8 cellular contexts compared by ENCODE assay signal in genomic region chr6:34657307-34657978, GRCh38. TPM values are rescaled to one million over a fixed set of nuclear protein-coding genes. Genes with fewer than 3 reads are reported as not detected.
A peak's percentile ranks its signal among the peaks of the same experiment; 100 is the strongest.
DNase-seq lines count a peak whose midpoint lies in the region; ATAC-seq, FAIRE-seq and TF ChIP-seq lines count a peak whose summit lies in the region.

No MANE protein-coding gene starts in this region.

- peak overlapping the region; percentile 98 for H3K4me2 ChIP-seq in IMR-90 (ENCODE audit: low read depth, low read length)
- no peak overlapping the region for H3K4me2 ChIP-seq in H1 (ENCODE audit: insufficient read depth in 1 of 2, low read depth in 2 of 2, low read length in 2 of 2)

- no peaks in the 10 kb centered on the region for H3K9me3 ChIP-seq in Caco-2
- no peaks in the 10 kb centered on the region for H3K9me3 ChIP-seq in IMR-90 (ENCODE audit: control insufficient read depth, insufficient read depth, low read length)
- no peaks in the 10 kb centered on the region; the same call in 1 of the 2 replicates for H3K9me3 ChIP-seq in SJSA1 (replicated peaks)
- no peaks in the 10 kb centered on the region for H3K9me3 ChIP-seq in H1 (ENCODE audit: insufficient read depth in 2 of 2, low read depth in 1 of 2, low read length in 1 of 2)
- H3K9me3 ChIP-seq in mucosa of descending colon: no peaks in the 10 kb centered on the region
- no peaks in the 10 kb centered on the region for H3K9me3 ChIP-seq in HAP-1

- H2BK120ac ChIP-seq in IMR-90 (ENCODE audit: low read depth, low read length): peak overlapping the region; percentile 96
- no peak overlapping the region for H2BK120ac ChIP-seq in H1 (replicated peaks; ENCODE audit: low read depth, low read length)

- H3K23me2 ChIP-seq in H1 (ENCODE audit: low read depth, low read length): no peaks in the 10 kb centered on the region

- H3K27me3 ChIP-seq in Caco-2 (replicated peaks; ENCODE audit: control insufficient read depth, insufficient read depth, low read length) (no peaks in the 10 kb centered on the region), IMR-90 (ENCODE audit: control insufficient read depth, insufficient read depth, low read length) (no peaks in the 10 kb centered on the region), SJSA1 (replicated peaks) (no peaks in the 10 kb centered on the region), H1 (replicated peaks in 1 of 4; ENCODE audit: control insufficient read depth in 3 of 4, extremely low read depth in 1 of 4, insufficient read depth in 3 of 4, low read length in 3 of 4) (no peaks in the 10 kb centered on the region), HAP-1 (ENCODE audit: low read depth) (no peaks in the 10 kb centered on the region)

- H2AK9ac ChIP-seq in IMR-90 (replicated peaks; ENCODE audit: low read depth, low read length, poor library complexity): peak overlapping the region; percentile 94

- H3K36me3 ChIP-seq in Caco-2 (ENCODE audit: control insufficient read depth, insufficient read depth, low read length) (no peaks in the 10 kb centered on the region), IMR-90 (ENCODE audit: control insufficient read depth, insufficient read depth, low read length) (peaks cover 5% of the 10 kb centered on the region), SJSA1 (peaks cover 4% of the 10 kb centered on the region; the same call in 1 of the 2 replicates), H1 (ENCODE audit: control insufficient read depth in 2 of 4, insufficient read depth in 4 of 4, low read length in 3 of 4) (peaks cover 0 to 8% (median 0%) of the 10 kb centered on the region in 4 experiments; a peak in 1 of 8 replicates), mucosa of descending colon (ENCODE audit: low read depth) (no peaks in the 10 kb centered on the region), HAP-1 (replicated peaks) (peaks cover 9% of the 10 kb centered on the region)

- peak overlapping the region; percentile 52 for H2AFZ ChIP-seq in IMR-90 (replicated peaks; ENCODE audit: low read length, poor library complexity)
- no peak overlapping the region for H2AFZ ChIP-seq in H1 (ENCODE audit: low read length)

- TF ChIP-seq RAD21 in IMR-90 (IDR thresholded peaks at IDR 0.05; ENCODE audit: low read length) (no peak), H1 (IDR thresholded peaks at IDR 0.05 in 1 of 2, conservative IDR thresholded peaks at IDR 0.05 in 1 of 2; ENCODE audit: low read depth in 2 of 2, low read length in 2 of 2) (no peak)

- TF ChIP-seq EP300 in H1 (IDR thresholded peaks at IDR 0.05; ENCODE audit: borderline replicate concordance in 1 of 2, low read depth in 2 of 2, low read length in 2 of 2): no peak

- intact Hi-C loops in Caco-2 (cut with micrococcal nuclease; ENCODE audit: unreplicated experiment): loop anchor here (1.0 kb wide), 1 partner anchor 17 kb away; no protein-coding TSS in a partner anchor
- intact Hi-C loops in IMR-90 (cut with micrococcal nuclease): loop anchor here (2.0 kb wide), 1 partner anchor 99 kb away; the partner anchor contains the start of gene SNRPC
- intact Hi-C loops in mucosa of descending colon (cut with DNase I, micrococcal nuclease): no loop called here

- peak overlapping the region; percentile 98 for H2BK20ac ChIP-seq in IMR-90 (ENCODE audit: low read depth, low read length)
- no peak overlapping the region for H2BK20ac ChIP-seq in H1 (ENCODE audit: low read length)

- peaks cover 0 to 51% of the 10 kb centered on the region in 2 experiments; a peak in 2 of 4 replicates for H3K79me2 ChIP-seq in H1 (ENCODE audit: control insufficient read depth in 1 of 2, insufficient read depth in 2 of 2, low read length in 2 of 2)

- H2BK12ac ChIP-seq in H1 (ENCODE audit: low read depth, low read length): no peak overlapping the region

- DNase-seq in Caco-2: peak; percentile 59 to 75
- peak; percentile 89 for DNase-seq in IMR-90
- peak in 1 of 2 experiments; percentile 87 for DNase-seq in SJSA1 (ENCODE audit: low read depth in 1 of 2, low spot score in 2 of 2)
- DNase-seq in H1 (ENCODE audit: low read depth in 1 of 2, low spot score in 2 of 2): no peak
- peak in 1 of 3 donors; percentile 75 for DNase-seq in mucosa of descending colon
- DNase-seq in urothelium cell line (ENCODE audit: low spot score): peak; percentile 58
- no peak for DNase-seq in SKM-1 treated with dmso at 0.1 percent for 144 hours (lab: John Stamatoyannopoulos, UW; ENCODE audit: unreplicated experiment)
- DNase-seq in HAP-1 (ENCODE audit: low spot score in 2 of 2): no peak

- peak overlapping the region; percentile 69 for H3K4me3 Mint-ChIP-seq in Caco-2 (ENCODE audit: unreplicated experiment)

- POLR2A ChIA-PET in Caco-2 (lab: Charles Lee) (interaction anchor here (1.0 to 1.7 kb wide), 6 partner anchors 16 to 230 kb away, joined by 3 to 9 read pairs (median 5); partner anchors contain the start of genes BLTP3A, ILRUN, SNRPC and TAF11), IMR-90 (lab: Charles Lee; ENCODE audit: unreplicated experiment) (interaction anchor here (0.6 to 1.0 kb wide), 3 partner anchors 34 to 100 kb away, joined by 3 read pairs; partner anchors contain the start of gene SNRPC), H1 (lab: Charles Lee; ENCODE audit: partially characterized antibody) (interaction anchor here (1.0 to 1.5 kb wide), 3 partner anchors 17 to 45 kb away, joined by 3 to 5 read pairs (median 4); no protein-coding TSS in a partner anchor)

- TF ChIP-seq CTCF in Caco-2 (IDR thresholded peaks at IDR 0.05; ENCODE audit: insufficient read depth in 1 of 2, low read depth in 1 of 2, low read length in 1 of 2, severe bottlenecking in 1 of 2, unreplicated experiment in 1 of 2) (no peak), IMR-90 (conservative IDR thresholded peaks at IDR 0.05; ENCODE audit: low read depth, low read length) (no peak), H1 (IDR thresholded peaks at IDR 0.05; ENCODE audit: control extremely low read depth in 1 of 3, insufficient read depth in 1 of 3, low read depth in 1 of 3, low read length in 3 of 3) (no peak), mucosa of descending colon (IDR thresholded peaks at IDR 0.05) (no peak)

- H3K79me1 ChIP-seq in IMR-90 (ENCODE audit: low read depth in 1 of 2, low read length in 2 of 2): peaks cover 17 to 70% of the 10 kb centered on the region in 2 experiments
- H3K79me1 ChIP-seq in H1 (ENCODE audit: low read depth, low read length): peaks cover 2% of the 10 kb centered on the region; the same call in 1 of the 2 replicates

- CTCF ChIA-PET in Caco-2 (lab: Charles Lee) (interaction anchor here (0.6 to 2.1 kb wide), 2 partner anchors 39 to 100 kb away, joined by 4 to 8 read pairs; partner anchors contain the start of genes ILRUN and SNRPC), IMR-90 (lab: Yijun Ruan, JAX) (interaction anchor here (0.6 kb wide), 1 partner anchor 231 kb away, joined by 5 read pairs; the partner anchor contains the start of gene RPS10), H1 (lab: Charles Lee; ENCODE audit: partially characterized antibody) (interaction anchor here (0.6 to 1.5 kb wide), 4 partner anchors 13 to 60 kb away, joined by 3 to 5 read pairs (median 3); no protein-coding TSS in a partner anchor)

- no peaks in the 10 kb centered on the region for H3K9me3 Mint-ChIP-seq in Caco-2 (ENCODE audit: unreplicated experiment)

- H2BK15ac ChIP-seq in IMR-90 (ENCODE audit: low read depth, low read length): peak overlapping the region; percentile 93; the same call in 2 of the 3 replicates
- H2BK15ac ChIP-seq in H1 (ENCODE audit: low read length): no peak overlapping the region

- peak overlapping the region; percentile 60 to 96 for H4K8ac ChIP-seq in IMR-90 (ENCODE audit: low read depth in 2 of 2, low read length in 2 of 2)
- no peak overlapping the region for H4K8ac ChIP-seq in H1 (ENCODE audit: extremely low read depth, insufficient read depth, low read length)

- peak overlapping the region; percentile 91 for H3K27ac Mint-ChIP-seq in Caco-2 (ENCODE audit: unreplicated experiment)

- FAIRE-seq in H1 (lab: Jason Lieb, UNC) (no peak), urothelium cell line (lab: Jason Lieb, UNC) (no peak)

- H3K14ac ChIP-seq in IMR-90 (replicated peaks; ENCODE audit: low read depth, low read length) (peak overlapping the region; percentile 94), H1 (ENCODE audit: insufficient read length) (no peak overlapping the region)

- H3K4ac ChIP-seq in IMR-90 (ENCODE audit: low read depth, low read length) (peak overlapping the region; percentile 96), H1 (replicated peaks; ENCODE audit: insufficient read length, low read depth, low read length) (no peak overlapping the region)

- in situ Hi-C loops in IMR-90 (cut with MboI; ENCODE audit: low sequenced_read_pairs): no loop called here
- in situ Hi-C loops in HAP-1 (cut with MboI; ENCODE audit: low sequenced_read_pairs): no loop called here

- BruUV-seq in Caco-2 (replicated peaks; lab: Mats Ljungman, UMichigan) (no TSS peak), IMR-90 (replicated peaks; lab: Mats Ljungman, UMichigan) (no TSS peak)

- H3K4me3 ChIP-seq in Caco-2 (ENCODE audit: low read depth, low read length) (peak overlapping the region; percentile 28), IMR-90 (ENCODE audit: insufficient read depth, low read depth, low read length) (peak overlapping the region; percentile 58), SJSA1 (peak overlapping the region; percentile 32), H1 (ENCODE audit: extremely low read depth in 1 of 4, insufficient read depth in 2 of 4, low read depth in 3 of 4, low read length in 4 of 4) (no peak overlapping the region), mucosa of descending colon (no peak overlapping the region), HAP-1 (no peak overlapping the region)

- no peaks in the 10 kb centered on the region for H3K27me3 Mint-ChIP-seq in Caco-2 (ENCODE audit: insufficient read depth, unreplicated experiment)

- peak overlapping the region; percentile 79 for H3K9ac ChIP-seq in IMR-90 (ENCODE audit: low read depth, low read length)
- H3K9ac ChIP-seq in H1 (replicated peaks in 1 of 4; ENCODE audit: extremely low read depth in 1 of 4, low read depth in 3 of 4, low read length in 3 of 4): no peak overlapping the region; a peak in 1 of 7 replicates

- TF ChIP-seq POLR2A in IMR-90 (IDR thresholded peaks at IDR 0.05; ENCODE audit: low read depth, low read length) (peak; percentile 42; the same call in 1 of the 2 replicates), H1 (IDR thresholded peaks at IDR 0.05; ENCODE audit: control extremely low read depth in 1 of 2, low read depth in 2 of 2, low read length in 2 of 2) (no peak)

- H3K56ac ChIP-seq in IMR-90 (ENCODE audit: extremely low read depth, insufficient read depth, low read length) (peak overlapping the region; percentile 97), H1 (replicated peaks; ENCODE audit: insufficient read length, low read depth, low read length) (no peak overlapping the region)

- peaks cover 26% of the 10 kb centered on the region for H3K4me1 Mint-ChIP-seq in Caco-2 (ENCODE audit: low read depth, unreplicated experiment)

- ATAC-seq in IMR-90 (ENCODE audit: low read depth): peak; percentile 65
- peak; percentile 89 for ATAC-seq in mucosa of descending colon

- H3K9me1 ChIP-seq in IMR-90 (ENCODE audit: insufficient read depth, low read length): peaks cover 7% of the 10 kb centered on the region

- peak overlapping the region; percentile 88 for H4K5ac ChIP-seq in IMR-90 (ENCODE audit: low read depth, low read length)
- no peak overlapping the region for H4K5ac ChIP-seq in H1 (ENCODE audit: insufficient read length, low read depth, low read length)

- H2AK5ac ChIP-seq in IMR-90 (ENCODE audit: low read depth, low read length) (peak overlapping the region; percentile 90), H1 (ENCODE audit: low read depth, low read length) (no peak overlapping the region)

- H3K4me1 ChIP-seq in Caco-2 (peaks cover 50% of the 10 kb centered on the region), IMR-90 (ENCODE audit: control insufficient read depth, insufficient read depth, low read length) (peaks cover 12% of the 10 kb centered on the region), SJSA1 (replicated peaks) (peaks cover 33% of the 10 kb centered on the region), H1 (replicated peaks in 1 of 4; ENCODE audit: control insufficient read depth in 3 of 4, insufficient read depth in 4 of 4, low read length in 3 of 4) (peaks cover 0 to 8% (median 3%) of the 10 kb centered on the region in 4 experiments; a peak in 4 of 7 replicates), mucosa of descending colon (ENCODE audit: low read depth) (peaks cover 27% of the 10 kb centered on the region), HAP-1 (peaks cover 35% of the 10 kb centered on the region)

- H3K36me3 Mint-ChIP-seq in Caco-2 (ENCODE audit: insufficient read depth, unreplicated experiment): peaks cover 20% of the 10 kb centered on the region

- H3K18ac ChIP-seq in IMR-90 (ENCODE audit: low read depth, low read length) (peak overlapping the region; percentile 91), H1 (ENCODE audit: extremely low read depth, low read length) (no peak overlapping the region)

- dilution Hi-C loops in IMR-90 (cut with HindIII; ENCODE audit: low sequenced_read_pairs, unreplicated experiment): no loop called here

- H4K20me1 ChIP-seq in IMR-90 (ENCODE audit: insufficient read depth, low read length) (peaks cover 12% of the 10 kb centered on the region; the same call in 1 of the 2 replicates), H1 (replicated peaks in 1 of 2; ENCODE audit: control insufficient read depth in 1 of 2, insufficient read depth in 2 of 2, low read length in 2 of 2) (peaks cover 0 to 3% of the 10 kb centered on the region in 2 experiments)

- H3K23ac ChIP-seq in IMR-90 (ENCODE audit: low read depth, low read length): peak overlapping the region; percentile 97
- H3K23ac ChIP-seq in H1 (ENCODE audit: insufficient read length): no peak overlapping the region

- peak overlapping the region; percentile 98 for H4K91ac ChIP-seq in IMR-90 (ENCODE audit: insufficient read depth, low read depth, low read length)
- H4K91ac ChIP-seq in H1 (replicated peaks; ENCODE audit: insufficient read length, low read length): no peak overlapping the region

- H2BK5ac ChIP-seq in IMR-90 (ENCODE audit: low read depth, low read length, poor library complexity, severe bottlenecking) (peak overlapping the region; percentile 100), H1 (ENCODE audit: low read depth, low read length) (no peak overlapping the region)

- H3K27ac ChIP-seq in IMR-90 (ENCODE audit: insufficient read depth, low read length) (peak overlapping the region; percentile 89), SJSA1 (peak overlapping the region; percentile 98), H1 (ENCODE audit: low read depth, low read length) (no peak overlapping the region)

- WGBS in IMR-90 (ENCODE audit: extremely low coverage in 2 of 2, insufficient read length in 1 of 2), 2 experiments: no CpG with 5 or more reads among the region's 2 CpGs
- WGBS in H1 (ENCODE audit: extremely low coverage in 1 of 2, insufficient coverage in 1 of 2, insufficient read length in 1 of 2, insufficient replicate concordance in 2 of 2, low coverage in 1 of 2, low lambda C conversion rate in 2 of 2, missing lambda C conversion rate in 1 of 2), 2 experiments: 80% methylated on average over 2 of the region's 2 CpGs; no CpG with 5 or more reads in 1 of the 2 experiments

RNA-seq across cellular contexts. Expression of gene ILRUN, which starts 39.1 kb away (rescaled TPM):
- 92.1 and 95.9 TPM in 2 replicates for total RNA-seq in Caco-2 (2022)
- 29.9 and 32.2 TPM in 2 replicates for total RNA-seq in IMR-90 (2012; rRNA removed)
- polyA plus RNA-seq in IMR-90 (2012; rRNA removed): 25.4 and 26.0 TPM in 2 replicates
- 16.3 and 17.2 TPM in 2 replicates for polyA plus RNA-seq in IMR-90 (2012; cell fraction: cytosol; rRNA removed)
- 9.8 and 15.3 TPM in 2 replicates for polyA plus RNA-seq in IMR-90 (2012; cell fraction: nucleus; rRNA removed; ENCODE audit: low replicate concordance)
- total RNA-seq in SJSA1 (2014; rRNA removed; shearing (Covaris generic)): 28.7 and 47.8 TPM in 2 replicates
- total RNA-seq in H1 (2021; fragmentation: NEBNext Ultra II Directional; extraction: Animal tissue kit (Norgen Biotek cat#: 25700)): 81.2 TPM in 2 replicates
- 35.4 and 39.2 TPM in 2 replicates for polyA plus RNA-seq in H1 (2011; rRNA removed)
- 38.4 TPM for polyA plus RNA-seq in H1 (2011; cell fraction: cytosol; rRNA removed)
- 25.5 TPM for polyA plus RNA-seq in H1 (2011; cell fraction: nucleus; rRNA removed)
- polyA plus RNA-seq in H1 (2012, experiment 1 of 2): 58.2 to 69.1 TPM (median 62.5 TPM) in 4 replicates
- 64.3 TPM for polyA plus RNA-seq in H1 (2012, experiment 2 of 2)
- polyA plus RNA-seq in H1 (2013, experiment 1 of 2): 34.8 TPM
- 39.2 TPM for polyA plus RNA-seq in H1 (2013, experiment 2 of 2)
- 88.2 and 92.7 TPM in 2 replicates for polyA minus RNA-seq in H1 (2011; rRNA and poly(A)+ RNA removed)
- polyA minus RNA-seq in H1 (2011; cell fraction: cytosol; rRNA and poly(A)+ RNA removed): 44.1 TPM
- polyA minus RNA-seq in H1 (2011; cell fraction: nucleus; rRNA and poly(A)+ RNA removed): 25.4 TPM
- total RNA-seq in mucosa of descending colon: 10 to 100 TPM; 45.1 to 87.6 (median 51.1) TPM

Comparison
In these comparisons a context has a peak if more than half of its experiments do, and no peak if none do; other contexts are left out.
1. DNase-seq: peak in Caco-2 (2 of 2), IMR-90 (single experiment) and urothelium cell line (single experiment); none in H1 (0 of 2), SKM-1 treated with dmso at 0.1 percent for 144 hours (single experiment) and HAP-1 (0 of 2).
2. H3K4me3 ChIP-seq: peak in Caco-2 (single experiment), IMR-90 (single experiment) and SJSA1 (single experiment); none in H1 (0 of 4), mucosa of descending colon (single experiment) and HAP-1 (single experiment).
3. intact Hi-C loops: an anchor here in Caco-2 (1.0 kb wide) and IMR-90 (2.0 kb wide); none called in mucosa of descending colon.